ENCODE assay signal across 7 cellular contexts in the genomic region with DNA sequence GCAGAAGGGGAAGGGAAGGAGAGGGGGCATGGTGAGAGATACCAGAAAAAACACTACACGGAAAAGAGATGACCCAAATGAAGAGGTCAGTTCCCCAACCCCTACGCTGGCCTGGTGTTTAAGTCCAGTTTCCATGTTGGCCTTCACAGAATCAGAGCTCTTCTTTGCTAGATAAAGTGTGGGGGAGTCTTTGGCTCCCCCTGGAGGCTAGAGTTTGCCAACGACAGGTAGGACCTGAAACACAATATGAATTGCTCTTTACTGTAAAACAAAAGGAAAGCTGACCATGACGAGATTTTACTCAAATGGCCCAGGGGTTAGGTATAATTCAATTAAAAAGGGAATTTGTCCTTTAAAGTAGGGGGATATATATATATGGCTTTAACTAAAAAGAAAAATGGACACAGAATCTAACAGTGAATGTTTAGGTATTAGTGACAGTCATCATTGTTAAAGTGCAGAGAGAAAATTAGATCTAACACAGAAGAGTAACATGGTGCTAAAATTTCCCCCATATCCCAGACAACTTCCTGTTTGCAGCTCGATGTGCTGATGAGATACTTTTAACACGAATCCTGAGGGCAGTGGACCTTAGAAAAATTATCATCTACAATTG.
A peak's percentile ranks its signal among the peaks of the same experiment; 100 is the strongest.
DNase-seq lines count a peak whose midpoint lies in the region; ATAC-seq and TF ChIP-seq lines count a peak whose summit lies in the region.

No MANE protein-coding gene starts in this region.

- H3K4ac ChIP-seq in mesendoderm (ENCODE audit: low read depth, low read length), result no peak overlapping the region

- peak; percentile 71 for DNase-seq in GM03348 (ENCODE audit: low spot score)
- peak; percentile 21 to 65 for DNase-seq in HAP-1 (ENCODE audit: low spot score in 2 of 2)
- peak; percentile 10 for DNase-seq in NCI-H146 treated with DMSO at 0.1 percent for 48 hours (lab: John Stamatoyannopoulos, UW; ENCODE audit: unreplicated experiment)
- peak; percentile 72 for DNase-seq in WTC11 (ENCODE audit: low spot score)
- peak; percentile 78 for DNase-seq in choroid plexus epithelial cell (ENCODE audit: low read depth)
- DNase-seq in mesendoderm, result peak; percentile 75
- DNase-seq in superior temporal gyrus (ENCODE audit: extremely low spot score), result peak; percentile 39

- WGBS in mesendoderm (ENCODE audit: extremely low coverage, insufficient coverage, low lambda C conversion rate), result no CpG with 5 or more reads among the region's 6 CpGs

- H3K23ac ChIP-seq in mesendoderm (ENCODE audit: low read length), result no peak overlapping the region

- H2BK15ac ChIP-seq in mesendoderm (replicated peaks; ENCODE audit: low read depth), result no peak overlapping the region

- peak; percentile 85 for ATAC-seq in WTC11

- H2BK5ac ChIP-seq in mesendoderm (ENCODE audit: low read length), result no peak overlapping the region

- in situ Hi-C loops in HAP-1 (cut with MboI; ENCODE audit: low sequenced_read_pairs), result no loop called here

- H3K27me3 Mint-ChIP-seq in WTC11 (ENCODE audit: low read depth), result no peaks in the 10 kb centered on the region

- peak; percentile 55 for TF ChIP-seq CTCF in WTC11 (IDR thresholded peaks at IDR 0.05)
- TF ChIP-seq CTCF in choroid plexus epithelial cell (conservative IDR thresholded peaks at IDR 0.05; ENCODE audit: low read depth, low read length), result peak; percentile 93

- no peak overlapping the region for H4K8ac ChIP-seq in mesendoderm (ENCODE audit: low read depth, low read length)

- H4K5ac ChIP-seq in mesendoderm (ENCODE audit: low read length), result no peak overlapping the region

- POLR2A ChIA-PET in WTC11 (lab: Charles Lee), result interaction anchor here (0.7 kb wide), 1 partner anchor 101 kb away, joined by 3 read pairs; no protein-coding TSS in a partner anchor

- H3K9me3 Mint-ChIP-seq in WTC11, result peaks cover 3% of the 10 kb centered on the region; the same call in 1 of the 2 replicates

- no peak overlapping the region for H3K9ac ChIP-seq in mesendoderm (ENCODE audit: low read length)

- no peak overlapping the region for H2AK5ac ChIP-seq in mesendoderm (ENCODE audit: low read length)

- H3K9me3 ChIP-seq in HAP-1, result no peaks in the 10 kb centered on the region

- H3K27me3 ChIP-seq in HAP-1 (ENCODE audit: low read depth) (peaks cover 7% of the 10 kb centered on the region), mesendoderm (ENCODE audit: insufficient read depth, low read length, poor library complexity) (no peaks in the 10 kb centered on the region)

- H3K79me2 ChIP-seq in mesendoderm (ENCODE audit: control insufficient read depth, insufficient read depth, low read length), result no peaks in the 10 kb centered on the region

- peaks cover 14% of the 10 kb centered on the region for H3K4me1 Mint-ChIP-seq in WTC11

- no peak overlapping the region for H3K27ac ChIP-seq in mesendoderm (ENCODE audit: low read depth, low read length)

- no peak overlapping the region for H3K27ac Mint-ChIP-seq in WTC11

- H3K4me3 Mint-ChIP-seq in WTC11, result no peak overlapping the region

- H3K36me3 Mint-ChIP-seq in WTC11, result no peaks in the 10 kb centered on the region

- CTCF ChIA-PET in WTC11 (lab: Charles Lee), result interaction anchor here (0.5 to 2.8 kb wide), 61 partner anchors 9 to 520 kb away, joined by 3 to 60 read pairs (median 5); no protein-coding TSS in a partner anchor

- H3K4me3 ChIP-seq in HAP-1 (no peak overlapping the region), choroid plexus epithelial cell (ENCODE audit: low read depth, low read length) (no peak overlapping the region), mesendoderm (ENCODE audit: low read length) (no peak overlapping the region)

- H3K4me1 ChIP-seq in HAP-1 (no peaks in the 10 kb centered on the region), mesendoderm (ENCODE audit: control insufficient read depth, low read depth, low read length) (no peaks in the 10 kb centered on the region)

- no peaks in the 10 kb centered on the region for H3K36me3 ChIP-seq in HAP-1 (replicated peaks)
- H3K36me3 ChIP-seq in mesendoderm (ENCODE audit: control insufficient read depth, insufficient read depth, low read length), result no peaks in the 10 kb centered on the region

- H3K4me2 ChIP-seq in mesendoderm (ENCODE audit: low read length), result no peak overlapping the region

- H3K18ac ChIP-seq in mesendoderm (ENCODE audit: low read length), result no peak overlapping the region

- H3K79me1 ChIP-seq in mesendoderm (ENCODE audit: low read length), result no peaks in the 10 kb centered on the region

- no peak overlapping the region for H3K56ac ChIP-seq in mesendoderm (ENCODE audit: low read length)

- H2BK120ac ChIP-seq in mesendoderm (ENCODE audit: low read depth, low read length), result no peak overlapping the region

TF ChIP-seq in WTC11, 78 proteins besides CTCF, POLR2A, EP300 and RAD21:
- TF ChIP-seq, protein P1, sequence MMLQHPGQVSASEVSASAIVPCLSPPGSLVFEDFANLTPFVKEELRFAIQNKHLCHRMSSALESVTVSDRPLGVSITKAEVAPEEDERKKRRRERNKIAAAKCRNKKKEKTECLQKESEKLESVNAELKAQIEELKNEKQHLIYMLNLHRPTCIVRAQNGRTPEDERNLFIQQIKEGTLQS (CRISPR knock-in tag; conservative IDR thresholded peaks at IDR 0.05), result no peak
- TF ChIP-seq NR2C2 (CRISPR knock-in tag; IDR thresholded peaks at IDR 0.05) (no peak), TEAD4 (CRISPR knock-in tag; IDR thresholded peaks at IDR 0.05) (no peak), ATF2 (CRISPR knock-in tag; IDR thresholded peaks at IDR 0.05; ENCODE audit: borderline replicate concordance, low read depth) (no peak)

Comparison
In these comparisons a context has a peak if more than half of its experiments do, and no peak if none do; other contexts are left out.
1. DNase-seq: peak in every context shown above with its lines; median percentile 78 in choroid plexus epithelial cell; 75 in mesendoderm; 72 in WTC11; 71 in GM03348; 43 in HAP-1; 39 in superior temporal gyrus; 10 in NCI-H146 treated with DMSO at 0.1 percent for 48 hours.